In genomic region chr18:57267368-57267767, GRCh38 we compare ENCODE assay signal across 20 cellular contexts.
A peak's percentile ranks its signal among the peaks of the same experiment; 100 is the strongest.
DNase-seq lines count a peak whose midpoint lies in the region; ATAC-seq and TF ChIP-seq lines count a peak whose summit lies in the region.
"Had no signal": no experiment of that assay in that cellular context is flagged by ENCODE, and none has a peak within 500 bp of the region (broad histone marks: within the 10 kb centered on the region; RNA-seq: fewer than 3 reads in every experiment).

No MANE protein-coding gene starts in this region.

- no peaks in the 10 kb centered on the region for H3K27me3 ChIP-seq in body of pancreas
- H3K27me3 ChIP-seq: BLaER1 treated with 17β-estradiol and CSF1 and Interleukin-3, amounts not matched to agents 10 nM and 100 nM had no signal

- H3K4me3 ChIP-seq in HEK293 (ENCODE audit: low read depth, low read length) (no peak overlapping the region), body of pancreas (no peak overlapping the region)
- H3K4me3 ChIP-seq: BLaER1 treated with 17β-estradiol and CSF1 and Interleukin-3, amounts not matched to agents 10 nM and 100 nM; K562; MG63; PC-9; SK-N-MC had no signal

- no peak overlapping the region for H3K27ac ChIP-seq in HEK293 (ENCODE audit: extremely low read depth, low read depth, low read length)
- peak overlapping the region in 2 of 4 donors; percentile 48 to 58 for H3K27ac ChIP-seq in body of pancreas
- H3K27ac ChIP-seq: BLaER1 treated with 17β-estradiol and CSF1 and Interleukin-3, amounts not matched to agents 10 nM and 100 nM; HL-60; PC-9; RWPE1; SK-N-MC had no signal

- TF ChIP-seq CTCF in HEK293 (tag by site-specific recombination; IDR thresholded peaks at IDR 0.05) (no peak), body of pancreas (IDR thresholded peaks at IDR 0.05) (no peak)

- POLR2A ChIA-PET in HEK293 (lab: Yijun Ruan, JAX) = no interaction called here

- no peak for TF ChIP-seq POLR2A in body of pancreas (IDR thresholded peaks at IDR 0.05)

- no peak for DNase-seq in body of pancreas
- DNase-seq in kidney tubule cell (ENCODE audit: low spot score) = peak; percentile 95
- DNase-seq in cortex of kidney (lab: John Stamatoyannopoulos, UW) = no peak
- DNase-seq in DMS 273 (lab: John Stamatoyannopoulos, UW; ENCODE audit: unreplicated experiment) = no peak
- no peak for DNase-seq in left ventricle myocardium superior
- DNase-seq: CD4-positive, alpha-beta memory T cell; DMS79; MG63; NCI-H1417 treated with DMSO at 0.1 percent for 48 hours; NCI-H1930; PC-9; SHP77 treated with DMSO at 0.1 percent for 48 hours had no signal

- H3K4me1 ChIP-seq in HEK293 (ENCODE audit: control insufficient read depth, insufficient read depth, low read length) = no peaks in the 10 kb centered on the region
- H3K4me1 ChIP-seq in body of pancreas = peaks cover 26% of the 10 kb centered on the region

- ATAC-seq in body of pancreas = peak; percentile 27
- ATAC-seq in HG02840 (IDR thresholded peaks at IDR 0.05; ENCODE audit: low FRiP score, unreplicated experiment) = no peak
- ATAC-seq in left ventricle myocardium superior = no peak
- ATAC-seq: HepG2, K562 had no signal

- CTCF ChIA-PET in HEK293 (lab: Yijun Ruan, JAX) = no interaction called here

- intact Hi-C loops in body of pancreas (cut with DNase I) = no loop called here
- intact Hi-C loops in left ventricle myocardium superior (cut with micrococcal nuclease) = no loop called here

- WGBS in body of pancreas, 2 donors = 5 to 13% methylated on average over 2 of the region's 2 CpGs

- H3K9me3 ChIP-seq in HEK293 (ENCODE audit: control insufficient read depth, insufficient read depth, low read depth, low read length) = no peaks in the 10 kb centered on the region
- H3K9me3 ChIP-seq in body of pancreas = no peaks in the 10 kb centered on the region
- H3K9me3 ChIP-seq: BLaER1 treated with 17β-estradiol and CSF1 and Interleukin-3, amounts not matched to agents 10 nM and 100 nM; MG63 had no signal

- H3K36me3 ChIP-seq in HEK293 (ENCODE audit: control insufficient read depth in 2 of 2, insufficient read depth in 1 of 2, low read length in 2 of 2) = no peaks in the 10 kb centered on the region
- no peaks in the 10 kb centered on the region for H3K36me3 ChIP-seq in body of pancreas (replicated peaks in 1 of 2; ENCODE audit: insufficient read depth in 1 of 2, low read depth in 2 of 2)
- H3K36me3 ChIP-seq: BLaER1 treated with 17β-estradiol and CSF1 and Interleukin-3, amounts not matched to agents 10 nM and 100 nM; MG63 had no signal

TF ChIP-seq in HEK293, 187 proteins besides CTCF, POLR2A, EP300 and RAD21:
- TF ChIP-seq ZBTB17 (tag by site-specific recombination; IDR thresholded peaks at IDR 0.05) (peak; percentile 73), ZNF555 (tag by site-specific recombination; conservative IDR thresholded peaks at IDR 0.05) (no peak)
